Comparison of ENCODE assay signal across 27 cellular contexts in the genomic region with DNA sequence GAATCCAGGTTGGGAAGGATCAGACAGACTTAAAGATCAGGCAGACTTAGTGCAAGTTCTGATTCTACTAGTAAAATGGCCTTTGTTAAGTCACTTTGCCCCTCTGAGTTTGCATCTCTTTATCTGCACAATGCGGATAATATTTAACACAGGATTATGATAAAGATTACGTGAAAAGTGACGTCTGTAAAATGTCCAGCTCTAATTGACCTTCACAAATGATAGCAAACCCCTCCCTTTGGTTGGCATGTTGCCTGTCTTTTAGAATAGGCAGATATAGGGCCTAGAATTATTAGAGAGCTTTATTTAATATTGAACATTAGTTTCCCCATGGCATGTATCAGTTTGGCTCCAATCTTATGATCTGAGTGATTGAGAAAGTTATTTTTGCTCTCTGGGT. TPM values are rescaled to one million over a fixed set of nuclear protein-coding genes. Genes with fewer than 3 reads are reported as not detected.
A peak's percentile ranks its signal among the peaks of the same experiment; 100 is the strongest.
DNase-seq lines count a peak whose midpoint lies in the region; ATAC-seq, FAIRE-seq and TF ChIP-seq lines count a peak whose summit lies in the region.
"Had no signal": no experiment of that assay in that cellular context is flagged by ENCODE, and none has a peak within 500 bp of the region (broad histone marks: within the 10 kb centered on the region; RNA-seq: fewer than 3 reads in every experiment).

No MANE protein-coding gene starts in this region.

- H3K27me3 ChIP-seq in SK-N-SH (ENCODE audit: insufficient read depth) (no peaks in the 10 kb centered on the region), keratinocyte (ENCODE audit: control insufficient read depth, extremely low read depth, insufficient read depth, low read length) (no peaks in the 10 kb centered on the region), psoas muscle (ENCODE audit: insufficient read depth in 3 of 3, low read length in 2 of 3) (no peaks in the 10 kb centered on the region)
- H3K27me3 ChIP-seq: BE2C; BLaER1 treated with 17β-estradiol and CSF1 and Interleukin-3, amounts not matched to agents 10 nM and 100 nM had no signal

- DNase-seq in D721Med (ENCODE audit: insufficient read length, low spot score): no peak
- peak; percentile 11 for DNase-seq in SK-N-SH
- no peak for DNase-seq in keratinocyte (ENCODE audit: low read depth, low spot score)
- no peak for DNase-seq in psoas muscle
- no peak for DNase-seq in NCI-H748 (lab: John Stamatoyannopoulos, UW; ENCODE audit: unreplicated experiment)
- DNase-seq in osteocyte (ENCODE audit: extremely low spot score, unreplicated experiment): no peak
- DNase-seq in effector CD4-positive, alpha-beta T cell: no peak
- DNase-seq: 8988T; ACHN; AML-193; BE2C; CD4-positive, alpha-beta T cell; CD8-positive, alpha-beta memory T cell; DMS53; DMS79 treated with DMSO at 0.1 percent for 48 hours; GF-D8; GOT3; HFFc6 had no signal

- intact Hi-C loops in psoas muscle (cut with DNase I): loop anchor here in 1 of 2 donors (10.0 kb wide), 1 partner anchor 47 kb away; no protein-coding TSS in a partner anchor

- H3K9ac ChIP-seq in SK-N-SH (no peak overlapping the region), keratinocyte (ENCODE audit: control insufficient read depth, extremely low read depth, insufficient read depth, low read length) (no peak overlapping the region)
- H3K9ac ChIP-seq: BLaER1 treated with 17β-estradiol and CSF1 and Interleukin-3, amounts not matched to agents 10 nM and 100 nM had no signal

- H3K9me3 ChIP-seq in SK-N-SH (no peaks in the 10 kb centered on the region), keratinocyte (ENCODE audit: control insufficient read depth, low read depth, low read length) (no peaks in the 10 kb centered on the region), psoas muscle (no peaks in the 10 kb centered on the region)
- H3K9me3 ChIP-seq: A549, BE2C, HAP-1 had no signal

- H3K4me2 ChIP-seq in SK-N-SH (no peak overlapping the region), keratinocyte (ENCODE audit: control insufficient read depth, extremely low read depth, insufficient read depth, low read depth, low read length) (no peak overlapping the region)
- H3K4me2 ChIP-seq: A549; BLaER1 treated with 17β-estradiol and CSF1 and Interleukin-3, amounts not matched to agents 10 nM and 100 nM had no signal

- H3K4me1 ChIP-seq in SK-N-SH (ENCODE audit: control insufficient read depth in 1 of 2, insufficient read depth in 2 of 2, low read depth in 1 of 2, low read length in 1 of 2) (peaks cover 0 to 11% of the 10 kb centered on the region in 2 experiments; a peak in 2 of 4 replicates), keratinocyte (ENCODE audit: control insufficient read depth, extremely low read depth, insufficient read depth, low read length) (peaks cover 2% of the 10 kb centered on the region), psoas muscle (peaks cover 67% of the 10 kb centered on the region)
- H3K4me1 ChIP-seq: A549; BLaER1 treated with 17β-estradiol and CSF1 and Interleukin-3, amounts not matched to agents 10 nM and 100 nM; HAP-1 had no signal

- CTCF ChIA-PET in SK-N-SH (lab: Yijun Ruan, JAX): interaction anchor here (1.0 to 1.5 kb wide), 4 partner anchors 15 to 250 kb away, joined by 3 to 4 read pairs (median 3); no protein-coding TSS in a partner anchor

- no peaks in the 10 kb centered on the region for H3K36me3 Mint-ChIP-seq in osteocyte (ENCODE audit: unreplicated experiment)
- H3K36me3 Mint-ChIP-seq: CD14-positive monocyte; CD8-positive, alpha-beta memory T cell had no signal

- H4K20me1 ChIP-seq in SK-N-SH (ENCODE audit: insufficient read depth) (no peaks in the 10 kb centered on the region), keratinocyte (ENCODE audit: control insufficient read depth, extremely low read depth, insufficient read depth, low read length) (no peaks in the 10 kb centered on the region)

- H3K9me2 ChIP-seq in SK-N-SH: no peaks in the 10 kb centered on the region

- no peak overlapping the region for H3K4me3 ChIP-seq in SK-N-SH (ENCODE audit: low read depth in 2 of 2, low read length in 1 of 2)
- no peak overlapping the region for H3K4me3 ChIP-seq in keratinocyte (ENCODE audit: control insufficient read depth in 2 of 3, extremely low read depth in 1 of 3, insufficient read depth in 2 of 3, low read depth in 1 of 3, low read length in 3 of 3)
- no peak overlapping the region for H3K4me3 ChIP-seq in psoas muscle
- H3K4me3 ChIP-seq: A549; BLaER1 treated with 17β-estradiol and CSF1 and Interleukin-3, amounts not matched to agents 10 nM and 100 nM; HAP-1 had no signal

- H3K27me3 Mint-ChIP-seq in osteocyte (ENCODE audit: unreplicated experiment): no peaks in the 10 kb centered on the region
- H3K27me3 Mint-ChIP-seq: CD4-positive, alpha-beta T cell had no signal

- no peak overlapping the region for H3K27ac ChIP-seq in SK-N-SH (ENCODE audit: low read depth in 2 of 2, low read length in 1 of 2)
- H3K27ac ChIP-seq in keratinocyte (ENCODE audit: control insufficient read depth, insufficient read depth, low read length): no peak overlapping the region
- H3K27ac ChIP-seq in psoas muscle: peak overlapping the region; percentile 50
- H3K27ac ChIP-seq: A549; BLaER1 treated with 17β-estradiol and CSF1 and Interleukin-3, amounts not matched to agents 10 nM and 100 nM had no signal

- ATAC-seq in psoas muscle (no peak), GM18873 (IDR thresholded peaks at IDR 0.05; ENCODE audit: low FRiP score, unreplicated experiment) (no peak)
- ATAC-seq: A549 had no signal

- no peaks in the 10 kb centered on the region for H3K36me3 ChIP-seq in SK-N-SH (replicated peaks in 1 of 2; ENCODE audit: control insufficient read depth in 1 of 2, insufficient read depth in 2 of 2, low read length in 1 of 2)
- no peaks in the 10 kb centered on the region for H3K36me3 ChIP-seq in keratinocyte (ENCODE audit: control insufficient read depth in 2 of 2, extremely low read depth in 1 of 2, insufficient read depth in 2 of 2, low read length in 2 of 2)
- no peaks in the 10 kb centered on the region for H3K36me3 ChIP-seq in psoas muscle (ENCODE audit: insufficient read depth in 1 of 2, low read depth in 1 of 2)
- H3K36me3 ChIP-seq: BE2C, HAP-1 had no signal

- no peak overlapping the region for H2AFZ ChIP-seq in SK-N-SH (ENCODE audit: low read depth)
- H2AFZ ChIP-seq in keratinocyte (ENCODE audit: control insufficient read depth, low read length): no peak overlapping the region

- no peaks in the 10 kb centered on the region for H3F3A ChIP-seq in SK-N-SH (replicated peaks; ENCODE audit: insufficient read depth)

- H3K27ac Mint-ChIP-seq in osteocyte (ENCODE audit: unreplicated experiment): no peak overlapping the region
- H3K27ac Mint-ChIP-seq: CD14-positive monocyte; CD4-positive, alpha-beta T cell; CD8-positive, alpha-beta memory T cell; HFFc6 had no signal

- H3K9me1 ChIP-seq in keratinocyte (ENCODE audit: control insufficient read depth, extremely low read depth, insufficient read depth, low read length): no peaks in the 10 kb centered on the region

- TF ChIP-seq CTCF in D721Med (IDR thresholded peaks at IDR 0.05; ENCODE audit: insufficient read depth, missing control alignments) (no peak), SK-N-SH (IDR thresholded peaks at IDR 0.05) (no peak), keratinocyte (optimal IDR thresholded peaks at IDR 0.05 in 1 of 3, IDR thresholded peaks at IDR 0.05 in 1 of 3, conservative IDR thresholded peaks at IDR 0.05 in 1 of 3; ENCODE audit: extremely low read depth in 1 of 3, insufficient read depth in 2 of 3, low read length in 3 of 3) (no peak), psoas muscle (IDR thresholded peaks at IDR 0.05) (no peak), osteocyte (IDR thresholded peaks at IDR 0.05) (no peak)

- POLR2A ChIA-PET in SK-N-SH (lab: Yijun Ruan, JAX): no interaction called here

- peak in 1 of 2 experiments; percentile 64; a peak in 2 of 4 replicates for TF ChIP-seq EP300 in SK-N-SH (IDR thresholded peaks at IDR 0.05; ENCODE audit: borderline replicate concordance in 1 of 2, low read depth in 1 of 2, low read length in 1 of 2)

- FAIRE-seq in D721Med (lab: Jason Lieb, UNC): peak; percentile 58
- FAIRE-seq in keratinocyte (lab: Jason Lieb, UNC): peak; percentile 5
- FAIRE-seq: A549, GM12891, GM19239, H54 had no signal

- WGBS in SK-N-SH (ENCODE audit: low lambda C conversion rate): 76% methylated on average over 3 of the region's 3 CpGs
- 53 to 78% (median 55%) methylated on average over 3 of the region's 3 CpGs for WGBS in psoas muscle, 3 donors

- H3K79me2 ChIP-seq in SK-N-SH (ENCODE audit: insufficient read depth): no peaks in the 10 kb centered on the region
- peaks cover 34% of the 10 kb centered on the region for H3K79me2 ChIP-seq in keratinocyte (ENCODE audit: control insufficient read depth, insufficient read depth, low read length)

- no peak overlapping the region for H3K4me3 Mint-ChIP-seq in osteocyte (ENCODE audit: unreplicated experiment)
- H3K4me3 Mint-ChIP-seq: CD14-positive monocyte; CD4-positive, alpha-beta T cell; CD8-positive, alpha-beta memory T cell; HFFc6 had no signal

- no peaks in the 10 kb centered on the region for H3K4me1 Mint-ChIP-seq in osteocyte (ENCODE audit: unreplicated experiment)
- H3K4me1 Mint-ChIP-seq: CD14-positive monocyte had no signal

- dilution Hi-C loops in keratinocyte (cut with MboI; ENCODE audit: extremely low pct_ligation_motif_present, low sequenced_read_pairs): no loop called here

- TF ChIP-seq RAD21 in SK-N-SH (IDR thresholded peaks at IDR 0.05; ENCODE audit: low read length): no peak

- no peaks in the 10 kb centered on the region for H3K9me3 Mint-ChIP-seq in osteocyte (ENCODE audit: unreplicated experiment)
- H3K9me3 Mint-ChIP-seq: CD4-positive, alpha-beta T cell; CD8-positive, alpha-beta memory T cell; HFFc6 had no signal

TF ChIP-seq in SK-N-SH, 30 proteins besides CTCF, POLR2A, EP300 and RAD21:
- TF ChIP-seq GATA2 (CRISPR knock-in tag; IDR thresholded peaks at IDR 0.05): peak; percentile 47
- TF ChIP-seq CHD2 (IDR thresholded peaks at IDR 0.05; ENCODE audit: low read length, partially characterized antibody): peak; percentile 9
- TF ChIP-seq TAF1 (IDR thresholded peaks at IDR 0.05; ENCODE audit: borderline replicate concordance, low read depth, low read length): no peak

RNA-seq across cellular contexts. Expression of gene C1orf21, which starts 55.4 kb away (rescaled TPM):
- polyA plus RNA-seq in SK-N-SH (2012; rRNA removed) (4.8 and 6.6 TPM in 2 replicates), keratinocyte (21.2 to 44.3 TPM (median 25.2 TPM) in 3 replicates), psoas muscle (100 to 1,000 TPM in 2 of 3 donors, 10 to 100 TPM in 1; 55.5 to 216 (median 185) TPM)
- polyA plus RNA-seq in SK-N-SH (2012; cell fraction: cytosol; rRNA removed): 8.6 and 11.5 TPM in 2 replicates
- 2.3 and 2.8 TPM in 2 replicates for polyA plus RNA-seq in SK-N-SH (2012; cell fraction: nucleus; rRNA removed)
- polyA plus RNA-seq in keratinocyte (2011; ENCODE audit: low read depth): 34.9 TPM
- polyA plus RNA-seq in keratinocyte (2011; cell fraction: cytosol; rRNA removed): 25.5 and 52.3 TPM in 2 replicates
- polyA plus RNA-seq in keratinocyte (2011; cell fraction: nucleus; rRNA removed): 13.3 and 19.3 TPM in 2 replicates
- polyA plus RNA-seq in keratinocyte (2012; ENCODE audit: low replicate concordance): 31.6 and 44.8 TPM in 2 replicates
- 2.3 to 16.9 TPM (median 11.9 TPM) in 3 replicates for polyA minus RNA-seq in keratinocyte
- polyA minus RNA-seq in keratinocyte (2011; cell fraction: cytosol; rRNA and poly(A)+ RNA removed): 6.1 TPM
- 5.3 and 12.1 TPM in 2 replicates for polyA minus RNA-seq in keratinocyte (2011; cell fraction: nucleus; rRNA and poly(A)+ RNA removed)
- total RNA-seq in psoas muscle (100 to 1,000 TPM; 103 to 184 (median 149) TPM), osteocyte (31.8 and 39.6 TPM in 2 replicates)
- total RNA-seq: G401 had no signal
